23 cellular contexts compared by ENCODE assay signal in the genomic region with DNA sequence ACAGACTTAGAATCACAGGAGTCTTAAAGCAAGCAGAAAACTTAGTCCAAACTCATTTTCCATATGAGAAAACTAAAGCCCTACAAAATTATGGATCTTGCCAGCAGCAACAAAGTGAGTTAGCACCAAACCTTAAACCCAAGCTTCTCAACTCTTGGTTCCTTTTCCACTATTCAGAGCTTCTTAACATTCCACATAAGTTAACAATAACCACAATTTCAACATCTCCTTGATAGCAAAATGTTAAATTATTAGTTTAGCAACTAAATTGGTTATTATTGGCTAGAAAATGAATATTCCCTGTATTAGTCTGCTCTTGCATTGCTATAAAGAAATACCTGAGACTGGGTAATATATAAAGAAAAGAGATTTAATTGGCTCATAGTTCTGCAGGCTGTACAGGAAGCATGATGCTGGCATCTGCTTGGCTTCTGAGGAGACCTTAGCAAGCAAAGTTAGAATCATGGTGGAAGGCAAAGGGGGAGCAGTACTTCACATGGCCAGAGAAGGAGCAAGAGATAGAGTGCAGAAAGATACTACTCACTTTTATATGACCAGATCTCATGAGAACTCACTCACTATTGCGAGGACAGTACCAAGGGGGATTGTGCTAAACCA. TPM values are rescaled to one million over a fixed set of nuclear protein-coding genes. Genes with fewer than 3 reads are reported as not detected.
DNase-seq lines count a peak whose midpoint lies in the region; ATAC-seq, FAIRE-seq and TF ChIP-seq lines count a peak whose summit lies in the region.
"Had no signal": no experiment of that assay in that cellular context is flagged by ENCODE, and none has a peak within 500 bp of the region (broad histone marks: within the 10 kb centered on the region; RNA-seq: fewer than 3 reads in every experiment).

No MANE protein-coding gene starts in this region.

- DNase-seq in AG04449 (ENCODE audit: low read depth, low spot score) (peak; percentile 85), GM12864 (ENCODE audit: low read depth) (no peak), RPMI8226 (peak; percentile 18), fibroblast of the aortic adventitia (ENCODE audit: low read depth) (peak; percentile 86), ureter (ENCODE audit: low spot score) (no peak), kidney (no peak), NCI-H146 treated with DMSO at 0.1 percent for 48 hours (lab: John Stamatoyannopoulos, UW; ENCODE audit: unreplicated experiment) (no peak)
- DNase-seq: activated CD8-positive, alpha-beta memory T cell treated with anti-CD3 and anti-CD28 coated beads for 24 hours; AML-193; DMS79; dorsolateral prefrontal cortex; mesenchymal stem cell; NCI-H1436 treated with DMSO at 0.1 percent for 48 hours; NCI-H446; right lobe of liver had no signal

- FAIRE-seq in kidney (lab: Jason Lieb, UNC) = no peak
- FAIRE-seq: frontal cortex had no signal

- H3K4me1 ChIP-seq in kidney (ENCODE audit: control insufficient read depth in 1 of 2, insufficient read depth in 1 of 2, low read depth in 1 of 2, low read length in 2 of 2) = no peaks in the 10 kb centered on the region
- H3K4me1 ChIP-seq: ascending aorta, vagina had no signal

- no peaks in the 10 kb centered on the region for H3K36me3 ChIP-seq in kidney (ENCODE audit: control insufficient read depth in 1 of 2, insufficient read depth in 2 of 2, low read length in 2 of 2)
- H3K36me3 ChIP-seq: ascending aorta, right lobe of liver, vagina had no signal

- H3K27ac ChIP-seq in kidney (ENCODE audit: low read depth in 2 of 2, low read length in 2 of 2) = no peak overlapping the region
- H3K27ac ChIP-seq: ascending aorta, dorsolateral prefrontal cortex, right lobe of liver, vagina had no signal

- H3K9ac ChIP-seq in kidney (ENCODE audit: low read length in 2 of 2) = no peak overlapping the region

- ATAC-seq in GM18520 (IDR thresholded peaks at IDR 0.05; ENCODE audit: unreplicated experiment) = no peak
- ATAC-seq: stimulated activated effector memory CD8-positive, alpha-beta T cell treated with anti-CD3 and anti-CD28 coated beads, Interleukin-12 subunit alpha, Interleukin-12 subunit beta, amount 100 ng/mL, for 72 hours had no signal

- POLR2A ChIA-PET in AG04449 (lab: Yijun Ruan, JAX) = interaction anchor here (0.9 to 1.4 kb wide), 2 partner anchors 10 to 27 kb away, joined by 5 to 7 read pairs; no protein-coding TSS in a partner anchor

- H3K4me3 ChIP-seq in AG04449 (ENCODE audit: low read depth, low read length) (no peak overlapping the region), GM12864 (ENCODE audit: low read depth, low read length) (no peak overlapping the region), fibroblast of the aortic adventitia (ENCODE audit: low read depth, low read length) (no peak overlapping the region), kidney (ENCODE audit: low read length in 2 of 2) (no peak overlapping the region)
- H3K4me3 ChIP-seq: ascending aorta, dorsolateral prefrontal cortex, right lobe of liver, vagina had no signal

- CTCF ChIA-PET in AG04449 (lab: Yijun Ruan, JAX) = interaction anchor here (1.0 to 3.3 kb wide), 7 partner anchors 9 to 122 kb away, joined by 3 to 48 read pairs (median 10); a partner anchor contains a TSS

- TF ChIP-seq CTCF in AG04449 (IDR thresholded peaks at IDR 0.05; ENCODE audit: insufficient read depth, low read length, missing control alignments) (peak; percentile 45), GM12864 (IDR thresholded peaks at IDR 0.05; ENCODE audit: low read depth, low read length, missing control alignments) (peak; percentile 14), fibroblast of the aortic adventitia (IDR thresholded peaks at IDR 0.05; ENCODE audit: insufficient read depth, low read length) (peak; percentile 41), kidney (IDR thresholded peaks at IDR 0.05; ENCODE audit: borderline replicate concordance, extremely low read depth, insufficient read depth) (no peak)

- H3K9me3 ChIP-seq in kidney (ENCODE audit: control insufficient read depth in 1 of 2, low read length in 2 of 2) = no peaks in the 10 kb centered on the region
- H3K9me3 ChIP-seq: right lobe of liver, vagina had no signal

- intact Hi-C loops in kidney (cut with DNase I) = no loop called here

RNA-seq across cellular contexts. Expression of a gene that starts 26.2 kb away (rescaled TPM):
- total RNA-seq in fibroblast of the aortic adventitia (ENCODE audit: low replicate concordance) (21.3 and 32.7 TPM in 2 replicates), ureter (9.9 TPM), kidney (16.4 TPM)
- polyA plus RNA-seq in kidney (ENCODE audit: insufficient read depth, low read depth, low replicate concordance) = 8.3 TPM

RNA-seq across cellular contexts. Expression of a gene that starts 58.1 kb away (rescaled TPM):
- total RNA-seq in fibroblast of the aortic adventitia (ENCODE audit: low replicate concordance) (4.2 and 7.3 TPM in 2 replicates), ureter (3.8 TPM), kidney (10.4 TPM)
- polyA plus RNA-seq in kidney (ENCODE audit: insufficient read depth, low read depth, low replicate concordance) = 39.7 TPM
- total RNA-seq: neural crest cell had no signal

RNA-seq across cellular contexts. Expression of a gene that starts 58.2 kb away (rescaled TPM):
- total RNA-seq in fibroblast of the aortic adventitia (ENCODE audit: low replicate concordance) (5.0 and 6.8 TPM in 2 replicates), ureter (18.3 TPM), kidney (54.8 TPM)
- 230 TPM for polyA plus RNA-seq in kidney (ENCODE audit: insufficient read depth, low read depth, low replicate concordance)
- total RNA-seq: H4, neural crest cell had no signal
- polyA plus RNA-seq: IgD-negative memory B cell had no signal

Comparison
In these comparisons a context has a peak if more than half of its experiments do, and no peak if none do; other contexts are left out.
1. DNase-seq: peak in AG04449 (single experiment), RPMI8226 (single experiment) and fibroblast of the aortic adventitia (single experiment); none in GM12864 (single experiment), ureter (single experiment), kidney (single experiment) and NCI-H146 treated with DMSO at 0.1 percent for 48 hours (single experiment).